Comparison of ENCODE assay signal across 17 cellular contexts in genomic region chr7:138750473-138750872, GRCh38. TPM values are rescaled to one million over a fixed set of nuclear protein-coding genes. Genes with fewer than 3 reads are reported as not detected.
DNase-seq lines count a peak whose midpoint lies in the region; ATAC-seq and TF ChIP-seq lines count a peak whose summit lies in the region.
"Had no signal": no experiment of that assay in that cellular context is flagged by ENCODE, and none has a peak within 500 bp of the region (broad histone marks: within the 10 kb centered on the region; RNA-seq: fewer than 3 reads in every experiment).

No MANE protein-coding gene starts in this region.

- no peak overlapping the region for H2AK5ac ChIP-seq in trophoblast cell (ENCODE audit: low read length)

- no peak overlapping the region for H4K12ac ChIP-seq in trophoblast cell (ENCODE audit: low read depth, low read length)

- H3K27ac ChIP-seq in naive thymus-derived CD4-positive, alpha-beta T cell (ENCODE audit: low read depth, low read length), result no peak overlapping the region
- H3K27ac ChIP-seq in trophoblast cell (ENCODE audit: low read depth, low read length), result no peak overlapping the region

- WGBS in trophoblast cell (ENCODE audit: extremely low coverage, insufficient coverage, insufficient read length), result no CpG with 5 or more reads among the region's 15 CpGs

- ATAC-seq in natural killer cell treated with Interleukin-12 subunit alpha and Interleukin-12 subunit beta and Interleukin-15 and Interleukin-18, amount 100 ng/mL, for 72 hours, result no peak
- no peak for ATAC-seq in natural killer cell
- no peak for ATAC-seq in T-helper 17 cell
- no peak for ATAC-seq in naive thymus-derived CD4-positive, alpha-beta T cell
- ATAC-seq in HG03139 (IDR thresholded peaks at IDR 0.05; ENCODE audit: unreplicated experiment), result no peak

- H3K9me3 ChIP-seq in T-helper 17 cell (ENCODE audit: control insufficient read depth, low read length, poor library complexity, severe bottlenecking) (no peaks in the 10 kb centered on the region), trophoblast cell (ENCODE audit: insufficient read depth, low read depth, low read length) (peaks cover 2% of the 10 kb centered on the region)
- no peaks in the 10 kb centered on the region for H3K9me3 ChIP-seq in naive thymus-derived CD4-positive, alpha-beta T cell (ENCODE audit: control insufficient read depth in 2 of 3, low read length in 3 of 3)
- H3K9me3 ChIP-seq: SK-N-SH had no signal

- no peak overlapping the region for H3K4me2 ChIP-seq in trophoblast cell (ENCODE audit: low read length)
- H3K4me2 ChIP-seq: SK-N-SH had no signal

- TF ChIP-seq CTCF in natural killer cell (IDR thresholded peaks at IDR 0.05), result no peak

- H3K9me3 Mint-ChIP-seq in natural killer cell treated with Interleukin-12 subunit alpha and Interleukin-12 subunit beta and Interleukin-15 and Interleukin-18, amount 100 ng/mL, for 72 hours, result no peaks in the 10 kb centered on the region
- H3K9me3 Mint-ChIP-seq in natural killer cell, result no peaks in the 10 kb centered on the region
- peaks cover 0 to 7% (median 0%) of the 10 kb centered on the region in 11 donors for H3K9me3 Mint-ChIP-seq in naive thymus-derived CD4-positive, alpha-beta T cell

- no peak overlapping the region for H3K4me3 ChIP-seq in naive thymus-derived CD4-positive, alpha-beta T cell (ENCODE audit: low read length)
- H3K4me3 ChIP-seq in trophoblast cell (ENCODE audit: low read depth, low read length), result no peak overlapping the region

- no peak overlapping the region for H4K91ac ChIP-seq in trophoblast cell (ENCODE audit: low read depth, low read length)

- no peak for DNase-seq in natural killer cell treated with Interleukin-12 subunit alpha and Interleukin-12 subunit beta and Interleukin-15 and Interleukin-18, amount 100 ng/mL, for 72 hours (ENCODE audit: low spot score)
- DNase-seq in natural killer cell (no peak), T-helper 17 cell (no peak), NCI-H524 (lab: John Stamatoyannopoulos, UW) (no peak), trophoblast cell (no peak)
- no peak for DNase-seq in naive thymus-derived CD4-positive, alpha-beta T cell
- DNase-seq: GF-D8, Kasumi-1, NCI-H1105, NCI-H1694, NCI-H226, NCI-H526 treated with DMSO at 0.1 percent for 48 hours, SHP77, SK-N-SH had no signal

- H2BK12ac ChIP-seq in trophoblast cell (ENCODE audit: low read length), result no peak overlapping the region

- POLR2A ChIA-PET in naive thymus-derived CD4-positive, alpha-beta T cell (lab: Charles Lee), result no interaction called here

- H2BK5ac ChIP-seq in trophoblast cell (ENCODE audit: low read depth, low read length, poor library complexity), result no peak overlapping the region

- H3K4ac ChIP-seq in trophoblast cell (ENCODE audit: low read depth, low read length), result no peak overlapping the region

- H3K4me1 ChIP-seq in naive thymus-derived CD4-positive, alpha-beta T cell (ENCODE audit: control insufficient read depth in 2 of 2, insufficient read depth in 2 of 2, low read length in 2 of 2), result peaks cover 22 to 25% of the 10 kb centered on the region in 2 donors
- H3K4me1 ChIP-seq in trophoblast cell (ENCODE audit: control insufficient read depth in 1 of 2, insufficient read depth in 2 of 2, low read length in 2 of 2), result peaks cover 11 to 12% of the 10 kb centered on the region in 2 experiments

- no peak overlapping the region for H4K8ac ChIP-seq in trophoblast cell (ENCODE audit: low read depth, low read length)

- H3K36me3 Mint-ChIP-seq in natural killer cell treated with Interleukin-12 subunit alpha and Interleukin-12 subunit beta and Interleukin-15 and Interleukin-18, amount 100 ng/mL, for 72 hours, result no peaks in the 10 kb centered on the region
- H3K36me3 Mint-ChIP-seq in natural killer cell (no peaks in the 10 kb centered on the region), T-helper 17 cell (ENCODE audit: low read depth) (no peaks in the 10 kb centered on the region)
- H3K36me3 Mint-ChIP-seq in naive thymus-derived CD4-positive, alpha-beta T cell, result peaks cover 0 to 2% (median 0%) of the 10 kb centered on the region in 5 donors

- peaks cover 7 to 12% of the 10 kb centered on the region in 2 donors for H3K27me3 Mint-ChIP-seq in natural killer cell treated with Interleukin-12 subunit alpha and Interleukin-12 subunit beta and Interleukin-15 and Interleukin-18, amount 100 ng/mL, for 72 hours
- peaks cover 0 to 7% of the 10 kb centered on the region in 2 donors for H3K27me3 Mint-ChIP-seq in natural killer cell (ENCODE audit: low read depth in 2 of 2)
- no peaks in the 10 kb centered on the region for H3K27me3 Mint-ChIP-seq in T-helper 17 cell
- peaks cover 0 to 4% (median 0%) of the 10 kb centered on the region in 5 donors for H3K27me3 Mint-ChIP-seq in naive thymus-derived CD4-positive, alpha-beta T cell

- H3K36me3 ChIP-seq in naive thymus-derived CD4-positive, alpha-beta T cell (ENCODE audit: control insufficient read depth in 2 of 3, insufficient read depth in 3 of 3, low read length in 3 of 3), result no peaks in the 10 kb centered on the region
- no peaks in the 10 kb centered on the region for H3K36me3 ChIP-seq in trophoblast cell (ENCODE audit: control insufficient read depth in 1 of 2, insufficient read depth in 2 of 2, low read length in 2 of 2)

- H3K27ac Mint-ChIP-seq in natural killer cell treated with Interleukin-12 subunit alpha and Interleukin-12 subunit beta and Interleukin-15 and Interleukin-18, amount 100 ng/mL, for 72 hours, result peak overlapping the region; percentile 2 to 55
- peak overlapping the region in 1 of 2 donors; percentile 11 for H3K27ac Mint-ChIP-seq in natural killer cell
- H3K27ac Mint-ChIP-seq in T-helper 17 cell, result peak overlapping the region; percentile 98
- peak overlapping the region in 8 of 9 donors; percentile 57 to 99 (median 95) for H3K27ac Mint-ChIP-seq in naive thymus-derived CD4-positive, alpha-beta T cell

- no peak overlapping the region for H3K23ac ChIP-seq in trophoblast cell (ENCODE audit: low read length)

- H2AFZ ChIP-seq in trophoblast cell (ENCODE audit: insufficient read depth, low read length, poor library complexity), result no peak overlapping the region

- H3K79me1 ChIP-seq in trophoblast cell (ENCODE audit: low read length), result peaks cover 2% of the 10 kb centered on the region

- H3K27me3 ChIP-seq in naive thymus-derived CD4-positive, alpha-beta T cell (ENCODE audit: control insufficient read depth in 2 of 2, insufficient read depth in 2 of 2, low read length in 2 of 2), result no peaks in the 10 kb centered on the region
- H3K27me3 ChIP-seq in trophoblast cell (ENCODE audit: insufficient read depth, low read length), result no peaks in the 10 kb centered on the region

- CTCF ChIA-PET in naive thymus-derived CD4-positive, alpha-beta T cell (lab: Charles Lee), result interaction anchor here (0.6 to 2.4 kb wide), 2 partner anchors 12 to 584 kb away, joined by 3 to 9 read pairs; no protein-coding TSS in a partner anchor

- no peak overlapping the region for H3K14ac ChIP-seq in trophoblast cell (ENCODE audit: low read length)

- no peak overlapping the region for H2BK120ac ChIP-seq in trophoblast cell (ENCODE audit: insufficient read depth, low read length, poor library complexity)

- intact Hi-C loops in natural killer cell (cut with micrococcal nuclease), result loop anchor here (10.0 kb wide), 1 partner anchor 344 kb away; no protein-coding TSS in a partner anchor
- intact Hi-C loops in naive thymus-derived CD4-positive, alpha-beta T cell (cut with micrococcal nuclease), result loop anchor here (5.0 to 10.0 kb wide), 10 partner anchors 62 to 1727 kb away; partner anchors contain the start of genes CREB3L2 (in 1 of the 2), MKRN1 (in 1 of the 2) and UBN2 (in 1 of the 2)

- H3K9ac ChIP-seq in trophoblast cell (ENCODE audit: low read length), result no peak overlapping the region
- H3K9ac ChIP-seq: SK-N-SH had no signal

- no peak overlapping the region for H3K18ac ChIP-seq in trophoblast cell (ENCODE audit: low read length)

- no peak overlapping the region for H3K4me3 Mint-ChIP-seq in natural killer cell treated with Interleukin-12 subunit alpha and Interleukin-12 subunit beta and Interleukin-15 and Interleukin-18, amount 100 ng/mL, for 72 hours
- H3K4me3 Mint-ChIP-seq in natural killer cell, result no peak overlapping the region
- no peak overlapping the region for H3K4me3 Mint-ChIP-seq in T-helper 17 cell
- no peak overlapping the region for H3K4me3 Mint-ChIP-seq in naive thymus-derived CD4-positive, alpha-beta T cell

- H3K4me1 Mint-ChIP-seq in natural killer cell treated with Interleukin-12 subunit alpha and Interleukin-12 subunit beta and Interleukin-15 and Interleukin-18, amount 100 ng/mL, for 72 hours (ENCODE audit: low read depth in 2 of 2), result peaks cover 14 to 45% of the 10 kb centered on the region in 2 donors
- H3K4me1 Mint-ChIP-seq in natural killer cell, result peaks cover 16 to 36% of the 10 kb centered on the region in 2 donors
- peaks cover 36% of the 10 kb centered on the region for H3K4me1 Mint-ChIP-seq in T-helper 17 cell
- H3K4me1 Mint-ChIP-seq in naive thymus-derived CD4-positive, alpha-beta T cell, result peaks cover 34 to 69% (median 57%) of the 10 kb centered on the region in 7 donors

- no peaks in the 10 kb centered on the region for H3K79me2 ChIP-seq in trophoblast cell (ENCODE audit: control insufficient read depth, insufficient read depth, low read length, poor library complexity)

RNA-seq across cellular contexts. Expression of gene TMEM213, which starts 47.3 kb away (rescaled TPM):
- not detected for total RNA-seq in natural killer cell treated with Interleukin-12 subunit alpha and Interleukin-12 subunit beta and Interleukin-15 and Interleukin-18, amount 100 ng/mL, for 72 hours
- total RNA-seq in natural killer cell (not detected), T-helper 17 cell (not detected)
- total RNA-seq in naive thymus-derived CD4-positive, alpha-beta T cell, result 1 to 10 TPM in 1 of 5 experiments, not detected in 4; 1.3 TPM
- polyA plus RNA-seq in naive thymus-derived CD4-positive, alpha-beta T cell, result not detected
- polyA plus RNA-seq in trophoblast cell (2013), result not detected in 2 replicates
- total RNA-seq: Daoy, H4 had no signal
- polyA plus RNA-seq: SK-N-SH had no signal

RNA-seq across cellular contexts. Expression of gene ATP6V0A4, which starts 47.5 kb away (rescaled TPM):
- total RNA-seq in natural killer cell treated with Interleukin-12 subunit alpha and Interleukin-12 subunit beta and Interleukin-15 and Interleukin-18, amount 100 ng/mL, for 72 hours, result under 1 TPM; 0.21 to 0.98 TPM
- not detected for total RNA-seq in natural killer cell
- total RNA-seq in T-helper 17 cell, result not detected
- total RNA-seq in naive thymus-derived CD4-positive, alpha-beta T cell, result not detected
- polyA plus RNA-seq in naive thymus-derived CD4-positive, alpha-beta T cell, result not detected
- 3.4 and 3.5 TPM in 2 replicates for polyA plus RNA-seq in trophoblast cell (2013)
- polyA plus RNA-seq: SK-N-SH had no signal

RNA-seq across cellular contexts. Expression of gene SVOPL, which starts 49.3 kb away (rescaled TPM):
- total RNA-seq in natural killer cell treated with Interleukin-12 subunit alpha and Interleukin-12 subunit beta and Interleukin-15 and Interleukin-18, amount 100 ng/mL, for 72 hours, result not detected
- not detected for total RNA-seq in natural killer cell
- not detected for total RNA-seq in T-helper 17 cell
- total RNA-seq in naive thymus-derived CD4-positive, alpha-beta T cell, result under 1 TPM in 1 of 5 experiments, not detected in 4; 0.74 TPM
- polyA plus RNA-seq in naive thymus-derived CD4-positive, alpha-beta T cell, result under 1 TPM; 0.47 to 0.64 TPM
- 1.1 and 1.4 TPM in 2 replicates for polyA plus RNA-seq in trophoblast cell (2013)
- total RNA-seq: Daoy, H4 had no signal
- polyA plus RNA-seq: SK-N-SH had no signal
